In genomic region chr10:93573051-93573909, GRCh38 we compare ENCODE assay signal across 15 cellular contexts. TPM values are rescaled to one million over a fixed set of nuclear protein-coding genes. Genes with fewer than 3 reads are reported as not detected.
DNase-seq lines count a peak whose midpoint lies in the region; FAIRE-seq and TF ChIP-seq lines count a peak whose summit lies in the region.
"Had no signal": no experiment of that assay in that cellular context is flagged by ENCODE, and none has a peak within 500 bp of the region (broad histone marks: within the 10 kb centered on the region; RNA-seq: fewer than 3 reads in every experiment).

No MANE protein-coding gene starts in this region.

- no peak for TF ChIP-seq CTCF in endothelial cell of umbilical vein (IDR thresholded peaks at IDR 0.05; ENCODE audit: extremely low read depth in 1 of 2, insufficient read depth in 1 of 2, low read depth in 1 of 2, low read length in 2 of 2)

- no peak for FAIRE-seq in endothelial cell of umbilical vein (lab: Jason Lieb, UNC)

- intact Hi-C loops in endothelial cell of umbilical vein (cut with micrococcal nuclease): no loop called here

- no peak overlapping the region for H3K18ac ChIP-seq in mesendoderm (ENCODE audit: low read length)

- H3K27ac ChIP-seq in endothelial cell of umbilical vein (ENCODE audit: insufficient read depth, low read depth, low read length): no peak overlapping the region
- no peak overlapping the region for H3K27ac ChIP-seq in mesendoderm (ENCODE audit: low read depth, low read length)

- H3K4me3 ChIP-seq in endothelial cell of umbilical vein (replicated peaks in 1 of 3; ENCODE audit: insufficient read depth in 1 of 3, low read depth in 1 of 3, low read length in 3 of 3): no peak overlapping the region
- H3K4me3 ChIP-seq in mesendoderm (ENCODE audit: low read length): no peak overlapping the region

- H3K79me2 ChIP-seq in endothelial cell of umbilical vein (ENCODE audit: control insufficient read depth, insufficient read depth, low read length) (no peaks in the 10 kb centered on the region), mesendoderm (ENCODE audit: control insufficient read depth, insufficient read depth, low read length) (no peaks in the 10 kb centered on the region)

- H3K4me2 ChIP-seq in endothelial cell of umbilical vein (ENCODE audit: insufficient read depth, low read length): no peak overlapping the region
- H3K4me2 ChIP-seq in mesendoderm (ENCODE audit: low read length): no peak overlapping the region

- H2BK5ac ChIP-seq in mesendoderm (ENCODE audit: low read length): no peak overlapping the region

- no peaks in the 10 kb centered on the region for H3K9me3 ChIP-seq in endothelial cell of umbilical vein (replicated peaks; ENCODE audit: control insufficient read depth, insufficient read depth, low read length)

- no peak overlapping the region for H4K5ac ChIP-seq in mesendoderm (ENCODE audit: low read length)

- H3K4me1 ChIP-seq in endothelial cell of umbilical vein (ENCODE audit: control insufficient read depth, extremely low read depth, insufficient read depth, low read length): peaks cover 3% of the 10 kb centered on the region
- H3K4me1 ChIP-seq in mesendoderm (ENCODE audit: control insufficient read depth, low read depth, low read length): peaks cover 10% of the 10 kb centered on the region

- H3K27me3 ChIP-seq in endothelial cell of umbilical vein (ENCODE audit: control insufficient read depth in 2 of 2, insufficient read depth in 2 of 2, low read length in 2 of 2) (peaks cover 29% of the 10 kb centered on the region in 2 experiments), mesendoderm (ENCODE audit: insufficient read depth, low read length, poor library complexity) (peaks cover 8% of the 10 kb centered on the region)

- no peaks in the 10 kb centered on the region for H3K9me1 ChIP-seq in endothelial cell of umbilical vein (replicated peaks; ENCODE audit: control insufficient read depth, extremely low read depth, insufficient read depth, low read length)

- POLR2A ChIA-PET in endothelial cell of umbilical vein (lab: Charles Lee): no interaction called here

- no peak for TF ChIP-seq POLR2A in endothelial cell of umbilical vein (IDR thresholded peaks at IDR 0.05; ENCODE audit: low read depth, low read length)

- no peak overlapping the region for H2BK15ac ChIP-seq in mesendoderm (replicated peaks; ENCODE audit: low read depth)

- H3K56ac ChIP-seq in mesendoderm (ENCODE audit: low read length): no peak overlapping the region

- no peak overlapping the region for H3K23ac ChIP-seq in mesendoderm (ENCODE audit: low read length)

- dilution Hi-C loops in endothelial cell of umbilical vein (cut with MboI; ENCODE audit: extremely low pct_ligation_motif_present, low sequenced_read_pairs): no loop called here

- no CpG with 5 or more reads among the region's 10 CpGs for WGBS in mesendoderm (ENCODE audit: extremely low coverage, insufficient coverage, low lambda C conversion rate)

- BruUV-seq in endothelial cell of umbilical vein (replicated peaks; lab: Mats Ljungman, UMichigan): no TSS peak

- H2AK5ac ChIP-seq in mesendoderm (ENCODE audit: low read length): no peak overlapping the region

- no peak overlapping the region for H2AFZ ChIP-seq in endothelial cell of umbilical vein (ENCODE audit: low read depth, low read length)

- H3K79me1 ChIP-seq in mesendoderm (ENCODE audit: low read length): no peaks in the 10 kb centered on the region

- H4K20me1 ChIP-seq in endothelial cell of umbilical vein (replicated peaks; ENCODE audit: control insufficient read depth, extremely low read depth, insufficient read depth, low read length): no peaks in the 10 kb centered on the region

- H3K36me3 ChIP-seq in endothelial cell of umbilical vein (ENCODE audit: control insufficient read depth in 2 of 2, extremely low read depth in 1 of 2, insufficient read depth in 2 of 2, low read length in 2 of 2): no peaks in the 10 kb centered on the region
- no peaks in the 10 kb centered on the region for H3K36me3 ChIP-seq in mesendoderm (ENCODE audit: control insufficient read depth, insufficient read depth, low read length)

- H3K9ac ChIP-seq in endothelial cell of umbilical vein (replicated peaks; ENCODE audit: extremely low read depth, insufficient read depth, low read length) (no peak overlapping the region), mesendoderm (ENCODE audit: low read length) (no peak overlapping the region)

- DNase-seq in CD1c-positive myeloid dendritic cell (ENCODE audit: extremely low spot score) (peak; percentile 71), NCI-H226 (peak; percentile 41), endothelial cell of umbilical vein (ENCODE audit: low read depth, low spot score) (no peak), myocyte (ENCODE audit: low read depth) (peak; percentile 76), mesendoderm (no peak), SK-N-DZ (ENCODE audit: low spot score) (no peak), T1000 (lab: John Stamatoyannopoulos, UW) (no peak), COLO668 (lab: John Stamatoyannopoulos, UW; ENCODE audit: unreplicated experiment) (no peak)
- DNase-seq: activated naive CD4-positive, alpha-beta T cell treated with anti-CD3 and anti-CD28 coated beads for 36 hours; erythroblast; NCI-H2081 had no signal

- H4K8ac ChIP-seq in mesendoderm (ENCODE audit: low read depth, low read length): no peak overlapping the region

- no peak overlapping the region for H2BK120ac ChIP-seq in mesendoderm (ENCODE audit: low read depth, low read length)

- CTCF ChIA-PET in endothelial cell of umbilical vein (lab: Charles Lee): interaction anchor here (1.3 kb wide), 1 partner anchor 10 kb away, joined by 3 read pairs; no protein-coding TSS in a partner anchor

- no peak overlapping the region for H3K4ac ChIP-seq in mesendoderm (ENCODE audit: low read depth, low read length)

TF ChIP-seq in endothelial cell of umbilical vein, 7 proteins besides CTCF, POLR2A, EP300 and RAD21:
- no peak for TF ChIP-seq FOS (IDR thresholded peaks at IDR 0.05; ENCODE audit: borderline replicate concordance, insufficient read depth, low read length)
- TF ChIP-seq JUN (IDR thresholded peaks at IDR 0.05; ENCODE audit: borderline replicate concordance, insufficient read depth, insufficient read length, low read depth): no peak
- TF ChIP-seq GATA2 (IDR thresholded peaks at IDR 0.05; ENCODE audit: insufficient read depth, insufficient read length, low read depth, low read length): peak; percentile 71
- TF ChIP-seq POLR2AphosphoS5 (IDR thresholded peaks at IDR 0.05; ENCODE audit: insufficient read depth, low read depth, low read length): no peak
- TF ChIP-seq MYC (IDR thresholded peaks at IDR 0.05; ENCODE audit: low read depth, low read length): no peak
- TF ChIP-seq MAX (IDR thresholded peaks at IDR 0.05; ENCODE audit: insufficient read depth, insufficient read length): no peak
- peak; percentile 46 for TF ChIP-seq EZH2 (IDR thresholded peaks at IDR 0.05; ENCODE audit: borderline replicate concordance, low read depth, low read length, severe bottlenecking)

RNA-seq across cellular contexts. Expression of gene FFAR4, which starts 6.8 kb away (rescaled TPM):
- total RNA-seq in endothelial cell of umbilical vein (not detected in 2 replicates), myocyte (not detected in 2 replicates)
- polyA plus RNA-seq in endothelial cell of umbilical vein: not detected in 2 replicates
- polyA plus RNA-seq in endothelial cell of umbilical vein (2011; cell fraction: cytosol; rRNA removed): not detected in 2 replicates
- not detected in 2 replicates for polyA plus RNA-seq in endothelial cell of umbilical vein (2011; cell fraction: nucleus; rRNA removed)
- polyA plus RNA-seq in endothelial cell of umbilical vein (2012): not detected in 2 replicates
- polyA minus RNA-seq in endothelial cell of umbilical vein: not detected in 2 replicates
- not detected for polyA minus RNA-seq in endothelial cell of umbilical vein (2011; cell fraction: cytosol; rRNA and poly(A)+ RNA removed)
- not detected in 2 replicates for polyA minus RNA-seq in endothelial cell of umbilical vein (2011; cell fraction: nucleus; rRNA and poly(A)+ RNA removed)
- not detected for polyA plus RNA-seq in myocyte (2012)
- polyA plus RNA-seq in mesendoderm (2013, experiment 1 of 2): 0.18 TPM
- 0.21 TPM for polyA plus RNA-seq in mesendoderm (2013, experiment 2 of 2)
- not detected in 2 replicates for polyA plus RNA-seq in SK-N-DZ (2014; cell fraction: cytosol; rRNA removed)
- not detected in 2 replicates for polyA plus RNA-seq in SK-N-DZ (2014; cell fraction: nucleus; rRNA removed)
- total RNA-seq: activated naive CD4-positive, alpha-beta T cell treated with anti-CD3 and anti-CD28 coated beads for 36 hours; renal cortical epithelial cell; T-helper 1 cell treated with Interleukin-12 subunit alpha and Interleukin-12 subunit beta and Interleukin-4 antibody, amounts not matched to agents 30 ng/mL and 1 ng/mL, for 36 hours had no signal
- polyA plus RNA-seq: BJ had no signal

RNA-seq across cellular contexts. Expression of gene RBP4, which starts 27.8 kb away (rescaled TPM):
- total RNA-seq in endothelial cell of umbilical vein: not detected in 2 replicates
- not detected in 2 replicates for polyA plus RNA-seq in endothelial cell of umbilical vein
- polyA plus RNA-seq in endothelial cell of umbilical vein (2011; cell fraction: cytosol; rRNA removed): not detected in 2 replicates
- polyA plus RNA-seq in endothelial cell of umbilical vein (2011; cell fraction: nucleus; rRNA removed): not detected in 2 replicates
- polyA plus RNA-seq in endothelial cell of umbilical vein (2012): 3.5 and 5.9 TPM in 2 replicates
- not detected in 2 replicates for polyA minus RNA-seq in endothelial cell of umbilical vein
- polyA minus RNA-seq in endothelial cell of umbilical vein (2011; cell fraction: cytosol; rRNA and poly(A)+ RNA removed): not detected
- not detected in 2 replicates for polyA minus RNA-seq in endothelial cell of umbilical vein (2011; cell fraction: nucleus; rRNA and poly(A)+ RNA removed)
- 0.42 TPM in 1 of 2 replicates, not detected in the other for total RNA-seq in myocyte
- 0.16 TPM for polyA plus RNA-seq in myocyte (2012)
- polyA plus RNA-seq in mesendoderm (2013, experiment 1 of 2): 1.7 TPM
- polyA plus RNA-seq in mesendoderm (2013, experiment 2 of 2): 1.5 TPM
- not detected in 2 replicates for polyA plus RNA-seq in SK-N-DZ (2014; cell fraction: cytosol; rRNA removed)
- polyA plus RNA-seq in SK-N-DZ (2014; cell fraction: nucleus; rRNA removed): 0.61 TPM in 1 of 2 replicates, not detected in the other
- total RNA-seq: activated naive CD4-positive, alpha-beta T cell treated with anti-CD3 and anti-CD28 coated beads for 36 hours; mononuclear cell; T-helper 1 cell treated with Interleukin-12 subunit alpha and Interleukin-12 subunit beta and Interleukin-4 antibody, amounts not matched to agents 30 ng/mL and 1 ng/mL, for 36 hours had no signal

RNA-seq across cellular contexts. Expression of gene PDE6C, which starts 39.1 kb away (rescaled TPM):
- total RNA-seq in endothelial cell of umbilical vein (not detected in 2 replicates), myocyte (not detected in 2 replicates)
- polyA plus RNA-seq in endothelial cell of umbilical vein: not detected in 2 replicates
- polyA plus RNA-seq in endothelial cell of umbilical vein (2011; cell fraction: cytosol; rRNA removed): not detected in 2 replicates
- not detected in 2 replicates for polyA plus RNA-seq in endothelial cell of umbilical vein (2011; cell fraction: nucleus; rRNA removed)
- 0.07 and 0.40 TPM in 2 replicates for polyA plus RNA-seq in endothelial cell of umbilical vein (2012)
- polyA minus RNA-seq in endothelial cell of umbilical vein: not detected in 2 replicates
- not detected for polyA minus RNA-seq in endothelial cell of umbilical vein (2011; cell fraction: cytosol; rRNA and poly(A)+ RNA removed)
- polyA minus RNA-seq in endothelial cell of umbilical vein (2011; cell fraction: nucleus; rRNA and poly(A)+ RNA removed): not detected in 2 replicates
- 0.08 TPM for polyA plus RNA-seq in myocyte (2012)
- polyA plus RNA-seq in mesendoderm (2013, experiment 1 of 2): not detected
- 0.08 TPM for polyA plus RNA-seq in mesendoderm (2013, experiment 2 of 2)
- polyA plus RNA-seq in SK-N-DZ (2014; cell fraction: cytosol; rRNA removed): not detected in 2 replicates
- not detected in 2 replicates for polyA plus RNA-seq in SK-N-DZ (2014; cell fraction: nucleus; rRNA removed)
- total RNA-seq: activated naive CD4-positive, alpha-beta T cell treated with anti-CD3 and anti-CD28 coated beads for 36 hours; mononuclear cell; renal cortical epithelial cell; T-helper 1 cell treated with Interleukin-12 subunit alpha and Interleukin-12 subunit beta and Interleukin-4 antibody, amounts not matched to agents 30 ng/mL and 1 ng/mL, for 36 hours had no signal
- polyA plus RNA-seq: BJ had no signal

Comparison
In these comparisons a context has a peak if more than half of its experiments do, and no peak if none do; other contexts are left out.
1. DNase-seq: peak in CD1c-positive myeloid dendritic cell (single experiment), NCI-H226 (single experiment) and myocyte (single experiment); none in endothelial cell of umbilical vein (single experiment), mesendoderm (single experiment), SK-N-DZ (single experiment), T1000 (single experiment) and COLO668 (single experiment).